ENCODE assay signal across 19 cellular contexts in genomic region chr2:196380098-196380497, GRCh38.
A peak's percentile ranks its signal among the peaks of the same experiment; 100 is the strongest.
DNase-seq lines count a peak whose midpoint lies in the region; ATAC-seq, FAIRE-seq and TF ChIP-seq lines count a peak whose summit lies in the region.
"Had no signal": no experiment of that assay in that cellular context is flagged by ENCODE, and none has a peak within 500 bp of the region (broad histone marks: within the 10 kb centered on the region; RNA-seq: fewer than 3 reads in every experiment).

No MANE protein-coding gene starts in this region.

- no peaks in the 10 kb centered on the region for H3K36me3 ChIP-seq in transverse colon
- no peaks in the 10 kb centered on the region for H3K36me3 ChIP-seq in adrenal gland (replicated peaks in 1 of 2)
- H3K36me3 ChIP-seq: BE2C, HAP-1 had no signal

- FAIRE-seq in urothelium cell line (lab: Jason Lieb, UNC): no peak

- no peak for TF ChIP-seq POLR2A in transverse colon (IDR thresholded peaks at IDR 0.05)
- TF ChIP-seq POLR2A in adrenal gland (IDR thresholded peaks at IDR 0.05): no peak

- DNase-seq in Right ventricle myocardium inferior (ENCODE audit: missing footprints) (no peak), left cardiac atrium (no peak), foreskin keratinocyte (no peak), transverse colon (no peak), urothelium cell line (ENCODE audit: low spot score) (no peak), adrenal gland (no peak), cerebellum (ENCODE audit: low spot score) (no peak)
- DNase-seq: 8988T; BE2C; Calu3; CD4-positive, alpha-beta T cell; GDM1; KBM-7; NCI-H1092; NCI-H146; NCI-H524; SIG-M5 had no signal

- H3K4me3 ChIP-seq in transverse colon (no peak overlapping the region), adrenal gland (no peak overlapping the region)
- H3K4me3 ChIP-seq: HAP-1 had no signal

- 23 to 38% methylated on average over 1 of the region's 1 CpG for WGBS in transverse colon (ENCODE audit: low coverage in 1 of 2), 2 donors
- WGBS in adrenal gland, 4 donors: 63 to 74% (median 74%) methylated on average over 1 of the region's 1 CpG

- ATAC-seq in Right ventricle myocardium inferior (peak; percentile 58), left cardiac atrium (no peak), HG02884 (IDR thresholded peaks at IDR 0.05; ENCODE audit: unreplicated experiment) (peak; percentile 23), foreskin keratinocyte (peak; percentile 29)

- TF ChIP-seq CTCF in foreskin keratinocyte (conservative IDR thresholded peaks at IDR 0.05): no peak
- no peak for TF ChIP-seq CTCF in transverse colon (IDR thresholded peaks at IDR 0.05)
- TF ChIP-seq CTCF in adrenal gland (IDR thresholded peaks at IDR 0.05): no peak

- H3K9me3 ChIP-seq in transverse colon (no peaks in the 10 kb centered on the region), adrenal gland (replicated peaks in 1 of 3) (no peaks in the 10 kb centered on the region)
- H3K9me3 ChIP-seq: BE2C, HAP-1 had no signal

- in situ Hi-C loops in transverse colon (cut with MboI; ENCODE audit: low pct_ligation_motif_present in 1 of 4, low pct_unique_long_range_greater_than_20kb in 1 of 4, low sequenced_read_pairs in 3 of 4): no loop called here

- H3K27me3 ChIP-seq in foreskin keratinocyte (no peaks in the 10 kb centered on the region), transverse colon (no peaks in the 10 kb centered on the region), adrenal gland (no peaks in the 10 kb centered on the region)
- H3K27me3 ChIP-seq: BE2C had no signal

- TF ChIP-seq EP300 in transverse colon (IDR thresholded peaks at IDR 0.05; ENCODE audit: low read depth): no peak

- intact Hi-C loops in Right ventricle myocardium inferior (cut with DNase I): no loop called here
- intact Hi-C loops in left cardiac atrium (cut with DNase I): no loop called here
- intact Hi-C loops in transverse colon (cut with DNase I; ENCODE audit: low total_unique reads): no loop called here
- intact Hi-C loops in adrenal gland (cut with DNase I): no loop called here

- H3K27ac ChIP-seq in foreskin keratinocyte: no peak overlapping the region
- H3K27ac ChIP-seq in transverse colon: peak overlapping the region in 3 of 4 donors; percentile 15 to 36 (median 34)
- no peak overlapping the region for H3K27ac ChIP-seq in adrenal gland

- no peaks in the 10 kb centered on the region for H3K4me1 ChIP-seq in foreskin keratinocyte
- peaks cover 2 to 18% (median 15%) of the 10 kb centered on the region in 4 donors for H3K4me1 ChIP-seq in transverse colon
- peaks cover 0 to 8% of the 10 kb centered on the region in 2 donors for H3K4me1 ChIP-seq in adrenal gland (replicated peaks in 1 of 2)
- H3K4me1 ChIP-seq: BE2C, HAP-1 had no signal

Comparison
In these comparisons a context has a peak if more than half of its experiments do, and no peak if none do; other contexts are left out.
1. ATAC-seq: peak in Right ventricle myocardium inferior (single experiment), HG02884 (single experiment) and foreskin keratinocyte (single experiment); none in left cardiac atrium (0 of 2).
2. H3K27ac ChIP-seq: peak in transverse colon (3 of 4); none in foreskin keratinocyte (single experiment) and adrenal gland (0 of 5).